In the genomic region with DNA sequence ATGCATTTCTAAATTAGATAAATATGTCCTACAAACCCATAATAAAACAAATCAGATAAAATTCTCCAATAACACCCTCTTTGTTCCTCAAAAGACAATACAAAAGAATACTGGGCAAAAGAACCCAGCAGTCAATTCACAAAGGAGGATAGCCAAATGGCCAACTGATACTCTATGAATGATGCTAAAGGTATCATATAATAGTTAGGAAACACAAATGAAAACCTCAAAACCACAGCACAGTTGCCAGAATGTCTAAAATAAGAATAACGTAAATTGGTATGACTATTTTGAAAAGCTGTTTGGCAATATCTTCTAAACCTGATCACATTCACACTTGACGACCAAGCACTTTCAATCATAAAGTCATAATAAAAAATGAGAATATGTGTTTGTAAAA, we compare ENCODE assay signal across 18 cellular contexts.
"Had no signal": no experiment of that assay in that cellular context is flagged by ENCODE, and none has a peak within 500 bp of the region (broad histone marks: within the 10 kb centered on the region; RNA-seq: fewer than 3 reads in every experiment).

No MANE protein-coding gene starts in this region.

- ATAC-seq: gastrocnemius medialis; left ventricle myocardium superior; natural killer cell treated with Interleukin-12 subunit alpha and Interleukin-12 subunit beta and Interleukin-15 and Interleukin-18, amount 100 ng/mL, for 72 hours; pancreas; right lobe of liver; stimulated activated naive CD8-positive, alpha-beta T cell treated with anti-CD3 and anti-CD28 coated beads, Interleukin-15, amount 100 ng/mL, for 72 hours; upper lobe of right lung had no signal

- DNase-seq: dorsolateral prefrontal cortex; effector CD4-positive, alpha-beta T cell; gastrocnemius medialis; head of caudate nucleus; left ventricle myocardium superior; naive B cell; pancreas; right lobe of liver; stimulated activated CD4-positive, alpha-beta T cell treated with anti-CD3 and anti-CD28 coated beads, Interleukin-12 subunit alpha, Interleukin-12 subunit beta, amount 100 ng/mL, for 4 hours; stimulated activated CD4-positive, alpha-beta T cell treated with anti-CD3 and anti-CD28 coated beads, Interleukin-1b, Interleukin-23, amount 100 ng/mL, for 48 hours; stimulated activated CD4-positive, alpha-beta T cell treated with anti-CD3 and anti-CD28 coated beads, Interleukin-4, amount 100 ng/mL, for 1 hour; stimulated activated CD8-positive, alpha-beta memory T cell treated with anti-CD3 and anti-CD28 coated beads, Interleukin-4, amount 100 ng/mL, for 48 hours; stimulated activated naive CD4-positive, alpha-beta T cell; stimulated activated naive CD8-positive, alpha-beta T cell treated with anti-CD3 and anti-CD28 coated beads, Interleukin-15, amount 100 ng/mL, for 72 hours; transverse colon; upper lobe of right lung; uterus had no signal
